In genomic region chr6:111487656-111488055, GRCh38 we compare ENCODE assay signal across 8 cellular contexts. TPM values are rescaled to one million over a fixed set of nuclear protein-coding genes. Genes with fewer than 3 reads are reported as not detected.
DNase-seq lines count a peak whose midpoint lies in the region; ATAC-seq and TF ChIP-seq lines count a peak whose summit lies in the region.

No MANE protein-coding gene starts in this region.

- H3K23me2 ChIP-seq in H9 (ENCODE audit: insufficient read length, low read depth, low read length, poor library complexity, severe bottlenecking): peaks cover 7% of the 10 kb centered on the region

- H4K20me1 ChIP-seq in fibroblast of lung (ENCODE audit: control insufficient read depth, extremely low read depth, insufficient read depth, low read length): no peaks in the 10 kb centered on the region
- no peaks in the 10 kb centered on the region for H4K20me1 ChIP-seq in H9 (ENCODE audit: control insufficient read depth, insufficient read depth, insufficient read length)

- H3K27ac Mint-ChIP-seq in H9: no peak overlapping the region

- no peak overlapping the region for H3K4ac ChIP-seq in H9 (ENCODE audit: low read depth, low read length)

- H3K9me3 ChIP-seq in fibroblast of lung (ENCODE audit: control insufficient read depth, insufficient read depth, low read depth, low read length) (no peaks in the 10 kb centered on the region), H9 (ENCODE audit: control insufficient read depth, low read depth, low read length) (no peaks in the 10 kb centered on the region)

- H3K56ac ChIP-seq in H9 (ENCODE audit: insufficient read length, low read depth, low read length): no peak overlapping the region

- WGBS in H9 (ENCODE audit: extremely low coverage, insufficient read length, low lambda C conversion rate): no CpG with 5 or more reads among the region's 1 CpG

- H4K5ac ChIP-seq in H9 (ENCODE audit: insufficient read length, low read depth, low read length): no peak overlapping the region

- H3K36me3 ChIP-seq in fibroblast of lung (ENCODE audit: control insufficient read depth, insufficient read depth, low read length): no peaks in the 10 kb centered on the region

- no peak overlapping the region for H3K4me2 ChIP-seq in fibroblast of lung (ENCODE audit: extremely low read depth, insufficient read depth, low read length)
- H3K4me2 ChIP-seq in H9 (ENCODE audit: insufficient read depth, insufficient read length, low read length): no peak overlapping the region

- H3K27me3 ChIP-seq in fibroblast of lung (ENCODE audit: control insufficient read depth, insufficient read depth, low read length): no peaks in the 10 kb centered on the region
- H3K27me3 ChIP-seq in H9 (ENCODE audit: insufficient read depth, low read length): no peaks in the 10 kb centered on the region

- H3K36me3 Mint-ChIP-seq in H9 (ENCODE audit: insufficient read depth in 1 of 3, low read depth in 3 of 3): peaks cover 2 to 23% (median 21%) of the 10 kb centered on the region in 3 experiments; a peak in 6 of 7 replicates

- no peak overlapping the region for H4K8ac ChIP-seq in H9 (replicated peaks; ENCODE audit: insufficient read length, low read depth, low read length)

- no peaks in the 10 kb centered on the region for H3K79me1 ChIP-seq in H9 (ENCODE audit: insufficient read depth, low read depth, low read length, poor library complexity, severe bottlenecking)

- H3K23ac ChIP-seq in H9 (ENCODE audit: insufficient read length, low read depth, low read length): no peak overlapping the region

- no peak overlapping the region for H3K4me3 ChIP-seq in fibroblast of lung (replicated peaks in 1 of 4; ENCODE audit: control extremely low read depth in 1 of 4, insufficient read depth in 1 of 4, low read depth in 3 of 4, low read length in 4 of 4)

- no peak overlapping the region for H2AK5ac ChIP-seq in H9 (ENCODE audit: insufficient read length, low read length)

- no peaks in the 10 kb centered on the region for H3K27me3 Mint-ChIP-seq in H9 (ENCODE audit: low read depth)

- H2AFZ ChIP-seq in fibroblast of lung (ENCODE audit: low read length): no peak overlapping the region
- H2AFZ ChIP-seq in H9 (ENCODE audit: low read length): no peak overlapping the region

- H3K27ac ChIP-seq in fibroblast of lung (ENCODE audit: insufficient read depth, low read length): no peak overlapping the region
- H3K27ac ChIP-seq in H9 (ENCODE audit: insufficient read length, low read depth, low read length): no peak overlapping the region

- peaks cover 29% of the 10 kb centered on the region for H3K79me2 ChIP-seq in fibroblast of lung (ENCODE audit: control insufficient read depth, insufficient read depth, low read length)
- H3K79me2 ChIP-seq in H9 (ENCODE audit: insufficient read depth, low read length): no peaks in the 10 kb centered on the region

- H3K9ac ChIP-seq in fibroblast of lung (ENCODE audit: insufficient read depth, low read length) (no peak overlapping the region), H9 (ENCODE audit: extremely low read depth, insufficient read length, low read length) (no peak overlapping the region)

- no peak overlapping the region for H2BK120ac ChIP-seq in H9 (ENCODE audit: low read depth, low read length, poor library complexity, severe bottlenecking)

- H2BK12ac ChIP-seq in H9 (ENCODE audit: insufficient read length, low read depth, low read length): no peak overlapping the region

- no peak overlapping the region for H3K14ac ChIP-seq in H9 (ENCODE audit: insufficient read depth, low read length)

- no peak overlapping the region for H4K91ac ChIP-seq in H9 (ENCODE audit: insufficient read length, low read depth, low read length)

- H3K4me1 ChIP-seq in fibroblast of lung (ENCODE audit: control insufficient read depth, extremely low read depth, insufficient read depth, low read length) (no peaks in the 10 kb centered on the region), H9 (ENCODE audit: insufficient read depth, low read length) (0 out of 2 replicates have a peak, but pooled peaks cover 3% of the 10 kb centered on the region)

- no peak overlapping the region for H3T11ph ChIP-seq in H9 (ENCODE audit: low read length)

- TF ChIP-seq CTCF in fibroblast of lung (conservative IDR thresholded peaks at IDR 0.05 in 1 of 2, IDR thresholded peaks at IDR 0.05 in 1 of 2; ENCODE audit: low read depth in 1 of 2, low read length in 2 of 2): no peak
- TF ChIP-seq CTCF in H9 (conservative IDR thresholded peaks at IDR 0.05): no peak

- H2BK15ac ChIP-seq in H9 (ENCODE audit: low read depth, low read length): no peak overlapping the region

- no peak overlapping the region for H2BK5ac ChIP-seq in H9 (ENCODE audit: insufficient read length, low read length)

- DNase-seq in Caki2 (ENCODE audit: low read depth) (peak; percentile 16), NOMO-1 (lab: John Stamatoyannopoulos, UW; ENCODE audit: unreplicated experiment in 2 of 2) (peak; percentile 15 to 81), fibroblast of lung (ENCODE audit: low read depth in 2 of 2) (peak; percentile 73 to 74), HUDEP-2 (lab: John Stamatoyannopoulos, UW; ENCODE audit: unreplicated experiment in 76 of 76) (no peak), iPS-NIHi7 (ENCODE audit: extremely low spot score) (no peak), H9 (no peak), NCI-H510A treated with DMSO at 0.1 percent for 48 hours (lab: John Stamatoyannopoulos, UW) (no peak)

- peaks cover 0 to 4% of the 10 kb centered on the region in 2 experiments; a peak in 1 of 5 replicates for H3K9me3 Mint-ChIP-seq in H9

- ATAC-seq in GM21529 (IDR thresholded peaks at IDR 0.05; ENCODE audit: unreplicated experiment): peak; percentile 34

- H3K4me1 Mint-ChIP-seq in H9: peaks cover 22% of the 10 kb centered on the region in 2 experiments

- no peak overlapping the region for H2BK20ac ChIP-seq in H9 (ENCODE audit: low read depth, low read length, poor library complexity, severe bottlenecking)

- in situ Hi-C loops in Caki2 (cut with HindIII; ENCODE audit: low pct_unique_long_range_greater_than_20kb, low sequenced_read_pairs): no loop called here

- H3K18ac ChIP-seq in H9 (ENCODE audit: insufficient read length, low read depth, low read length): no peak overlapping the region

- no peak overlapping the region for H3K4me3 Mint-ChIP-seq in H9

RNA-seq across cellular contexts. Expression of gene REV3L, which starts 4.6 kb away (rescaled TPM):
- 7.9 and 11.4 TPM in 2 replicates for total RNA-seq in Caki2 (2014; rRNA removed; shearing (Covaris generic); ENCODE audit: low replicate concordance)
- total RNA-seq in fibroblast of lung: 59.1 and 127 TPM in 2 replicates
- polyA plus RNA-seq in fibroblast of lung: 32.6 and 42.9 TPM in 2 replicates
- 18.5 and 21.3 TPM in 2 replicates for polyA plus RNA-seq in fibroblast of lung (2012)
- polyA minus RNA-seq in fibroblast of lung (ENCODE audit: low replicate concordance): 10.3 and 22.5 TPM in 2 replicates
- 5.3 and 8.8 TPM in 2 replicates for total RNA-seq in H9 (2021)

Comparison
In these comparisons a context has a peak if more than half of its experiments do, and no peak if none do; other contexts are left out.
1. DNase-seq: peak in Caki2 (single experiment), NOMO-1 (2 of 2) and fibroblast of lung (2 of 2); none in HUDEP-2 (0 of 76), iPS-NIHi7 (single experiment), H9 (single experiment) and NCI-H510A treated with DMSO at 0.1 percent for 48 hours (single experiment).